In genomic region chr5:96509313-96509712, GRCh38 we compare ENCODE assay signal across 22 cellular contexts.
DNase-seq lines count a peak whose midpoint lies in the region; ATAC-seq and TF ChIP-seq lines count a peak whose summit lies in the region.
"Had no signal": no experiment of that assay in that cellular context is flagged by ENCODE, and none has a peak within 500 bp of the region (broad histone marks: within the 10 kb centered on the region; RNA-seq: fewer than 3 reads in every experiment).

No MANE protein-coding gene starts in this region.

- H3K4me1 ChIP-seq in PC-3 (ENCODE audit: insufficient read depth, low read length) = peaks cover 15% of the 10 kb centered on the region
- peaks cover 16% of the 10 kb centered on the region for H3K4me1 ChIP-seq in skeletal muscle satellite cell (ENCODE audit: control insufficient read depth, insufficient read depth, low read length)
- H3K4me1 ChIP-seq in CD4-positive, alpha-beta memory T cell (ENCODE audit: insufficient read depth, low read length) = no peaks in the 10 kb centered on the region
- H3K4me1 ChIP-seq in CD8-positive, alpha-beta memory T cell (ENCODE audit: insufficient read depth, low read length) = no peaks in the 10 kb centered on the region
- H3K4me1 ChIP-seq: body of pancreas, upper lobe of right lung had no signal

- H3K36me3 Mint-ChIP-seq in activated CD8-positive, alpha-beta T cell treated with anti-CD3 and anti-CD28 coated beads for 36 hours (ENCODE audit: low read depth) = no peaks in the 10 kb centered on the region
- no peaks in the 10 kb centered on the region for H3K36me3 Mint-ChIP-seq in activated CD8-positive, alpha-beta T cell treated with anti-CD3 and anti-CD28 coated beads, Interleukin-2, amount 10 ng/mL, durations not matched to agents 7 days and 5 days (ENCODE audit: low read depth)
- no peaks in the 10 kb centered on the region for H3K36me3 Mint-ChIP-seq in CD4-positive, alpha-beta memory T cell
- no peaks in the 10 kb centered on the region for H3K36me3 Mint-ChIP-seq in CD8-positive, alpha-beta memory T cell
- H3K36me3 Mint-ChIP-seq: CD4-positive, CD25-positive, alpha-beta regulatory T cell had no signal

- no peaks in the 10 kb centered on the region for H3K79me2 ChIP-seq in PC-3 (ENCODE audit: low read length)

- POLR2A ChIA-PET in activated CD8-positive, alpha-beta T cell treated with anti-CD3 and anti-CD28 coated beads for 36 hours (lab: Charles Lee) = no interaction called here
- POLR2A ChIA-PET in activated CD8-positive, alpha-beta T cell treated with anti-CD3 and anti-CD28 coated beads, Interleukin-2, amount 10 ng/mL, durations not matched to agents 7 days and 5 days (lab: Charles Lee) = no interaction called here
- POLR2A ChIA-PET in PC-3 (lab: Charles Lee; ENCODE audit: unreplicated experiment) = no interaction called here
- POLR2A ChIA-PET in CD4-positive, alpha-beta memory T cell (lab: Charles Lee; ENCODE audit: partially characterized antibody) = no interaction called here
- POLR2A ChIA-PET in CD8-positive, alpha-beta memory T cell (lab: Charles Lee) = no interaction called here

- intact Hi-C loops in activated CD8-positive, alpha-beta T cell treated with anti-CD3 and anti-CD28 coated beads for 36 hours (cut with micrococcal nuclease) = no loop called here
- intact Hi-C loops in PC-3 (cut with micrococcal nuclease) = no loop called here
- intact Hi-C loops in CD4-positive, alpha-beta memory T cell (cut with micrococcal nuclease) = no loop called here

- DNase-seq in activated CD8-positive, alpha-beta T cell treated with anti-CD3 and anti-CD28 coated beads for 36 hours = no peak
- DNase-seq in activated CD8-positive, alpha-beta T cell treated with anti-CD3 and anti-CD28 coated beads, Interleukin-2, amount 10 ng/mL, durations not matched to agents 7 days and 5 days = no peak
- DNase-seq in PC-3 (peak; percentile 7), fibroblast of mammary gland (ENCODE audit: low read depth) (peak; percentile 71)
- no peak for DNase-seq in CD4-positive, alpha-beta memory T cell
- no peak for DNase-seq in CD8-positive, alpha-beta memory T cell
- no peak for DNase-seq in stimulated activated naive CD4-positive, alpha-beta T cell treated with Interleukin-2 at 50 U/mL for 16 hours (lab: John Stamatoyannopoulos, UW)
- DNase-seq: activated CD4-positive, alpha-beta T cell treated with anti-CD3 and anti-CD28 coated beads for 48 hours; activated naive CD4-positive, alpha-beta T cell; body of pancreas; CD4-positive, CD25-positive, alpha-beta regulatory T cell; DND-41; dorsolateral prefrontal cortex; hippocampal formation; kidney; NCI-H526 treated with DMSO at 0.1 percent for 48 hours; upper lobe of right lung had no signal

- no TSS peak for BruUV-seq in PC-3 (replicated peaks; lab: Mats Ljungman, UMichigan)

- peaks cover 8% of the 10 kb centered on the region for H3K4me1 Mint-ChIP-seq in activated CD8-positive, alpha-beta T cell treated with anti-CD3 and anti-CD28 coated beads for 36 hours (ENCODE audit: low read depth)
- H3K4me1 Mint-ChIP-seq in activated CD8-positive, alpha-beta T cell treated with anti-CD3 and anti-CD28 coated beads, Interleukin-2, amount 10 ng/mL, durations not matched to agents 7 days and 5 days (ENCODE audit: low read depth) = no peaks in the 10 kb centered on the region
- no peaks in the 10 kb centered on the region for H3K4me1 Mint-ChIP-seq in CD4-positive, alpha-beta memory T cell
- no peaks in the 10 kb centered on the region for H3K4me1 Mint-ChIP-seq in CD8-positive, alpha-beta memory T cell
- H3K4me1 Mint-ChIP-seq: CD4-positive, CD25-positive, alpha-beta regulatory T cell; nephron had no signal

- no peaks in the 10 kb centered on the region for H3K9me3 Mint-ChIP-seq in activated CD8-positive, alpha-beta T cell treated with anti-CD3 and anti-CD28 coated beads for 36 hours
- H3K9me3 Mint-ChIP-seq in activated CD8-positive, alpha-beta T cell treated with anti-CD3 and anti-CD28 coated beads, Interleukin-2, amount 10 ng/mL, durations not matched to agents 7 days and 5 days (ENCODE audit: insufficient read depth) = no peaks in the 10 kb centered on the region
- no peaks in the 10 kb centered on the region for H3K9me3 Mint-ChIP-seq in CD4-positive, alpha-beta memory T cell
- H3K9me3 Mint-ChIP-seq in CD8-positive, alpha-beta memory T cell = no peaks in the 10 kb centered on the region
- H3K9me3 Mint-ChIP-seq: nephron; stimulated activated naive CD8-positive, alpha-beta T cell treated with anti-CD3 and anti-CD28 coated beads, Interleukin-15, Interleukin-2, amounts not matched to agents 100 ng/mL and 50 ng/mL, for 24 hours had no signal

- H4K20me1 ChIP-seq in PC-3 (ENCODE audit: low read length) = no peaks in the 10 kb centered on the region

- CTCF ChIA-PET in activated CD8-positive, alpha-beta T cell treated with anti-CD3 and anti-CD28 coated beads for 36 hours (lab: Charles Lee) = no interaction called here
- CTCF ChIA-PET in activated CD8-positive, alpha-beta T cell treated with anti-CD3 and anti-CD28 coated beads, Interleukin-2, amount 10 ng/mL, durations not matched to agents 7 days and 5 days (lab: Charles Lee) = no interaction called here
- CTCF ChIA-PET in PC-3 (lab: Charles Lee) = no interaction called here
- CTCF ChIA-PET in CD4-positive, alpha-beta memory T cell (lab: Charles Lee; ENCODE audit: partially characterized antibody) = no interaction called here
- CTCF ChIA-PET in CD8-positive, alpha-beta memory T cell (lab: Charles Lee) = no interaction called here

- H3K4me3 Mint-ChIP-seq in activated CD8-positive, alpha-beta T cell treated with anti-CD3 and anti-CD28 coated beads for 36 hours = no peak overlapping the region
- H3K4me3 Mint-ChIP-seq in activated CD8-positive, alpha-beta T cell treated with anti-CD3 and anti-CD28 coated beads, Interleukin-2, amount 10 ng/mL, durations not matched to agents 7 days and 5 days = no peak overlapping the region
- H3K4me3 Mint-ChIP-seq in CD4-positive, alpha-beta memory T cell = no peak overlapping the region
- no peak overlapping the region for H3K4me3 Mint-ChIP-seq in CD8-positive, alpha-beta memory T cell
- H3K4me3 Mint-ChIP-seq: CD4-positive, CD25-positive, alpha-beta regulatory T cell; nephron; stimulated activated naive CD8-positive, alpha-beta T cell treated with anti-CD3 and anti-CD28 coated beads, Interleukin-15, Interleukin-2, amounts not matched to agents 100 ng/mL and 50 ng/mL, for 24 hours had no signal

- H3K27me3 Mint-ChIP-seq in activated CD8-positive, alpha-beta T cell treated with anti-CD3 and anti-CD28 coated beads for 36 hours = peaks cover 7% of the 10 kb centered on the region
- peaks cover 10% of the 10 kb centered on the region for H3K27me3 Mint-ChIP-seq in activated CD8-positive, alpha-beta T cell treated with anti-CD3 and anti-CD28 coated beads, Interleukin-2, amount 10 ng/mL, durations not matched to agents 7 days and 5 days (ENCODE audit: low read depth)
- H3K27me3 Mint-ChIP-seq in CD4-positive, alpha-beta memory T cell = peaks cover 0 to 3% of the 10 kb centered on the region in 2 donors
- H3K27me3 Mint-ChIP-seq in CD8-positive, alpha-beta memory T cell = peaks cover 0 to 8% of the 10 kb centered on the region in 2 donors
- H3K27me3 Mint-ChIP-seq: CD4-positive, CD25-positive, alpha-beta regulatory T cell had no signal

- no peaks in the 10 kb centered on the region for H3K9me2 ChIP-seq in PC-3 (replicated peaks; ENCODE audit: low read length)

- no peak overlapping the region for H3K4me3 ChIP-seq in PC-3 (ENCODE audit: low read length)
- no peak overlapping the region for H3K4me3 ChIP-seq in fibroblast of mammary gland (ENCODE audit: control insufficient read depth, low read depth, low read length)
- no peak overlapping the region for H3K4me3 ChIP-seq in skeletal muscle satellite cell (ENCODE audit: low read length)
- no peak overlapping the region for H3K4me3 ChIP-seq in CD4-positive, alpha-beta memory T cell (ENCODE audit: low read length in 2 of 2)
- H3K4me3 ChIP-seq in CD8-positive, alpha-beta memory T cell (ENCODE audit: low read length) = no peak overlapping the region
- H3K4me3 ChIP-seq: body of pancreas, dorsolateral prefrontal cortex, esophagus muscularis mucosa, SK-N-MC, upper lobe of right lung had no signal

- no peak for TF ChIP-seq CTCF in activated CD8-positive, alpha-beta T cell treated with anti-CD3 and anti-CD28 coated beads for 36 hours (IDR thresholded peaks at IDR 0.05)
- TF ChIP-seq CTCF in PC-3 (conservative IDR thresholded peaks at IDR 0.05; ENCODE audit: low read depth, low read length) (no peak), fibroblast of mammary gland (conservative IDR thresholded peaks at IDR 0.05; ENCODE audit: control insufficient read depth, insufficient read depth, low read depth, low read length) (no peak)

- peak; percentile 74 for ATAC-seq in activated CD8-positive, alpha-beta T cell treated with anti-CD3 and anti-CD28 coated beads for 36 hours
- no peak for ATAC-seq in activated CD8-positive, alpha-beta T cell treated with anti-CD3 and anti-CD28 coated beads, Interleukin-2, amount 10 ng/mL, durations not matched to agents 7 days and 5 days
- ATAC-seq in PC-3 = no peak
- ATAC-seq: body of pancreas, upper lobe of right lung had no signal

- no peak overlapping the region for H3K27ac Mint-ChIP-seq in activated CD8-positive, alpha-beta T cell treated with anti-CD3 and anti-CD28 coated beads for 36 hours
- no peak overlapping the region for H3K27ac Mint-ChIP-seq in activated CD8-positive, alpha-beta T cell treated with anti-CD3 and anti-CD28 coated beads, Interleukin-2, amount 10 ng/mL, durations not matched to agents 7 days and 5 days
- H3K27ac Mint-ChIP-seq in CD4-positive, alpha-beta memory T cell = no peak overlapping the region
- no peak overlapping the region for H3K27ac Mint-ChIP-seq in CD8-positive, alpha-beta memory T cell
- H3K27ac Mint-ChIP-seq: CD4-positive, CD25-positive, alpha-beta regulatory T cell; nephron; stimulated activated naive CD8-positive, alpha-beta T cell treated with anti-CD3 and anti-CD28 coated beads, Interleukin-15, Interleukin-2, amounts not matched to agents 100 ng/mL and 50 ng/mL, for 24 hours had no signal

- H3K9me3 ChIP-seq in PC-3 (ENCODE audit: low read length) = no peaks in the 10 kb centered on the region
- no peaks in the 10 kb centered on the region for H3K9me3 ChIP-seq in skeletal muscle satellite cell (replicated peaks; ENCODE audit: low read length)
- no peaks in the 10 kb centered on the region for H3K9me3 ChIP-seq in CD4-positive, alpha-beta memory T cell (ENCODE audit: control insufficient read depth in 1 of 2, low read length in 2 of 2)
- no peaks in the 10 kb centered on the region for H3K9me3 ChIP-seq in CD8-positive, alpha-beta memory T cell (ENCODE audit: low read length)
- H3K9me3 ChIP-seq: body of pancreas, esophagus muscularis mucosa, upper lobe of right lung had no signal

- H3K36me3 ChIP-seq in PC-3 (ENCODE audit: low read depth, low read length) (no peaks in the 10 kb centered on the region), skeletal muscle satellite cell (ENCODE audit: insufficient read depth, low read length) (no peaks in the 10 kb centered on the region)
- H3K36me3 ChIP-seq in CD4-positive, alpha-beta memory T cell (ENCODE audit: insufficient read depth, low read length) = no peaks in the 10 kb centered on the region
- no peaks in the 10 kb centered on the region for H3K36me3 ChIP-seq in CD8-positive, alpha-beta memory T cell (ENCODE audit: insufficient read depth, low read length)
- H3K36me3 ChIP-seq: esophagus muscularis mucosa, upper lobe of right lung had no signal

- no peaks in the 10 kb centered on the region for H3F3A ChIP-seq in PC-3 (ENCODE audit: low read length, unreplicated experiment)

- H3K27me3 ChIP-seq in PC-3 (ENCODE audit: low read length) (no peaks in the 10 kb centered on the region), skeletal muscle satellite cell (ENCODE audit: control insufficient read depth, insufficient read depth, low read length) (no peaks in the 10 kb centered on the region)
- H3K27me3 ChIP-seq in CD4-positive, alpha-beta memory T cell (ENCODE audit: insufficient read depth, low read length) = no peaks in the 10 kb centered on the region
- no peaks in the 10 kb centered on the region for H3K27me3 ChIP-seq in CD8-positive, alpha-beta memory T cell (ENCODE audit: insufficient read depth, low read length, poor library complexity, severe bottlenecking)
- H3K27me3 ChIP-seq: body of pancreas, dorsolateral prefrontal cortex, esophagus muscularis mucosa, upper lobe of right lung had no signal

- H3K9ac ChIP-seq in PC-3 (ENCODE audit: low read length) = peak overlapping the region; percentile 66
- peak overlapping the region; percentile 38 for H3K9ac ChIP-seq in skeletal muscle satellite cell (ENCODE audit: low read depth, low read length)

- H2AFZ ChIP-seq in PC-3 (ENCODE audit: low read length) = no peak overlapping the region

- H3K4me2 ChIP-seq in PC-3 (ENCODE audit: low read length) (peak overlapping the region; percentile 45; the same call in 1 of the 2 replicates), skeletal muscle satellite cell (ENCODE audit: low read length) (peak overlapping the region; percentile 33)

- H3K27ac ChIP-seq in PC-3 (ENCODE audit: low read length) = peak overlapping the region; percentile 76
- H3K27ac ChIP-seq in CD4-positive, alpha-beta memory T cell (ENCODE audit: low read depth, low read length) = no peak overlapping the region
- no peak overlapping the region for H3K27ac ChIP-seq in CD8-positive, alpha-beta memory T cell (ENCODE audit: low read depth, low read length)
- H3K27ac ChIP-seq: body of pancreas, dorsolateral prefrontal cortex, SK-N-MC, upper lobe of right lung had no signal

Comparison
In these comparisons a context has a peak if more than half of its experiments do, and no peak if none do; other contexts are left out.
1. DNase-seq: peak in PC-3 (single experiment) and fibroblast of mammary gland (single experiment); none in activated CD8-positive, alpha-beta T cell treated with anti-CD3 and anti-CD28 coated beads for 36 hours (single experiment), activated CD8-positive, alpha-beta T cell treated with anti-CD3 and anti-CD28 coated beads, Interleukin-2, amount 10 ng/mL, durations not matched to agents 7 days and 5 days (single experiment), CD4-positive, alpha-beta memory T cell (0 of 5), CD8-positive, alpha-beta memory T cell (0 of 5) and stimulated activated naive CD4-positive, alpha-beta T cell treated with Interleukin-2 at 50 U/mL for 16 hours (single experiment).